Comparison of ENCODE assay signal across 10 cellular contexts in the genomic region with DNA sequence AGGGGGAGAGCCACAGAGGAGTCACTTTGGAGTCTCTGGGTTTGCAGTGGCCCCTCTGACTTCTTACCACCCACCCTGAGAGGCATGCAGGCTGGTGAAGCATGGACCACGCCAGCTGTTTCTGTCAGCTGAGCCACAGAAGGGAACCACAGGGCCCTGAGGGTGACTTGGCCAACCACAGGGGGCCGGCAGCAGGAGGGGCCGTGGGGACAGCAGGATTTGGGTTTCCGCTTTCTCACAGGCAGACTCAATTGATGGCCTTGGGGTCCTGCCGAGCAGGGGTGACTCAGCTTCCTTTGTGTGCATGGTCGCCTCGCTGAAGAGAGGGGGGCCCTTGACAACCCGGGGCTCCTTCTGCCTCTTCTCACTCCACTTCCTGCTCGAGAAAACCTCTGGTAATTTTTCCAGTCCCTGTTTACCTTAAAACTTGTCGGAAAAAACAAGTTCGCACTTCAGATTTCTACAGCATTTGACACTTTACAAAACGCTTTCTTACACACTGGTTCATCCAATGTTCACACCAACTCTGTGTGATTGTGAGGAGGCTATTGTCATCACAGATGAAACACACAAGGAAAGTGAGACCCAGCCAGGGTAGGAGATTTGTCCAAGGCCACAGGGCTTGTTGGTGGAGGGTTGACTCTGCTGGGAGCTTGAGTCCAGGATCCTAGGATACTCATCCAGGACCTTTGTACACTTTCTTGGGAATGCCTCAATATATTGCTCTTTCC.
DNase-seq lines count a peak whose midpoint lies in the region; ATAC-seq and TF ChIP-seq lines count a peak whose summit lies in the region.
"Had no signal": no experiment of that assay in that cellular context is flagged by ENCODE, and none has a peak within 500 bp of the region (broad histone marks: within the 10 kb centered on the region; RNA-seq: fewer than 3 reads in every experiment).

No MANE protein-coding gene starts in this region.

- no peak overlapping the region for H3K27ac Mint-ChIP-seq in T-helper 2 cell treated with Interferon-gamma antibody and Interleukin-4, amounts not matched to agents 5 μg/mL and 100 μg/mL, for 36 hours

- DNase-seq in ELR (ENCODE audit: low read depth) (peak; percentile 83), activated T-cell treated with anti-CD3 and anti-CD28 coated beads for 48 hours (ENCODE audit: low read depth) (peak; percentile 38), NCI-H748 (lab: John Stamatoyannopoulos, UW; ENCODE audit: unreplicated experiment) (no peak), kidney tubule cell (ENCODE audit: low spot score) (no peak)
- no peak for DNase-seq in T-helper 2 cell treated with Interferon-gamma antibody and Interleukin-4, amounts not matched to agents 5 μg/mL and 100 μg/mL, for 36 hours (ENCODE audit: low spot score)

- no peak for TF ChIP-seq EP300 in neural cell (conservative IDR thresholded peaks at IDR 0.05; ENCODE audit: poor library complexity, severe bottlenecking)

- no peaks in the 10 kb centered on the region for H3K36me3 ChIP-seq in neural cell (ENCODE audit: insufficient read depth, low read length)
- H3K36me3 ChIP-seq: cardiac muscle cell had no signal

- H3K4me3 ChIP-seq in neural cell (ENCODE audit: low read length), result no peak overlapping the region
- H3K4me3 ChIP-seq: cardiac muscle cell, skin epidermis had no signal

- no peak overlapping the region for H3K4me3 Mint-ChIP-seq in T-helper 2 cell treated with Interferon-gamma antibody and Interleukin-4, amounts not matched to agents 5 μg/mL and 100 μg/mL, for 36 hours

- no peaks in the 10 kb centered on the region for H3K9me3 ChIP-seq in neural cell (ENCODE audit: low read length)

- H3K9me2 ChIP-seq in neural cell (ENCODE audit: insufficient read depth, low read length), result no peaks in the 10 kb centered on the region

- H3F3A ChIP-seq in neural cell (ENCODE audit: insufficient read depth, low read length, poor library complexity, severe bottlenecking), result no peaks in the 10 kb centered on the region

- TF ChIP-seq CTCF in neural cell (IDR thresholded peaks at IDR 0.05; ENCODE audit: poor library complexity, severe bottlenecking), result no peak

- peak; percentile 80 for ATAC-seq in GM21515 (IDR thresholded peaks at IDR 0.05; ENCODE audit: unreplicated experiment)
- peak; percentile 95 for ATAC-seq in HG03571 (IDR thresholded peaks at IDR 0.05; ENCODE audit: unreplicated experiment)

- no peak overlapping the region for H2AFZ ChIP-seq in neural cell (ENCODE audit: low read depth, low read length)

- no peaks in the 10 kb centered on the region for H3K36me3 Mint-ChIP-seq in T-helper 2 cell treated with Interferon-gamma antibody and Interleukin-4, amounts not matched to agents 5 μg/mL and 100 μg/mL, for 36 hours (ENCODE audit: low read depth)

- TF ChIP-seq RAD21 in neural cell (conservative IDR thresholded peaks at IDR 0.05), result no peak

- H3K79me2 ChIP-seq in neural cell (replicated peaks; ENCODE audit: insufficient read depth, low read length), result no peaks in the 10 kb centered on the region

- H3K27me3 Mint-ChIP-seq in T-helper 2 cell treated with Interferon-gamma antibody and Interleukin-4, amounts not matched to agents 5 μg/mL and 100 μg/mL, for 36 hours (ENCODE audit: low read depth), result peaks cover 25% of the 10 kb centered on the region

- no peaks in the 10 kb centered on the region for H3K4me1 Mint-ChIP-seq in T-helper 2 cell treated with Interferon-gamma antibody and Interleukin-4, amounts not matched to agents 5 μg/mL and 100 μg/mL, for 36 hours (ENCODE audit: low read depth)

- no peaks in the 10 kb centered on the region for H4K20me1 ChIP-seq in neural cell (ENCODE audit: insufficient read depth)

- no peak overlapping the region for H3K9ac ChIP-seq in neural cell (ENCODE audit: low read length)

- H3K9me3 Mint-ChIP-seq in T-helper 2 cell treated with Interferon-gamma antibody and Interleukin-4, amounts not matched to agents 5 μg/mL and 100 μg/mL, for 36 hours, result peaks cover 4% of the 10 kb centered on the region

- H3K27ac ChIP-seq in neural cell (ENCODE audit: low read length), result peak overlapping the region; percentile 73
- H3K27ac ChIP-seq: cardiac muscle cell had no signal

- H3K4me2 ChIP-seq in neural cell (ENCODE audit: low read length), result no peak overlapping the region

- no peaks in the 10 kb centered on the region for H3K27me3 ChIP-seq in neural cell (ENCODE audit: insufficient read depth, low read depth, low read length)
- H3K27me3 ChIP-seq: cardiac muscle cell had no signal

TF ChIP-seq in neural cell, 6 proteins besides CTCF, POLR2A, EP300 and RAD21:
- TF ChIP-seq, protein P1, sequence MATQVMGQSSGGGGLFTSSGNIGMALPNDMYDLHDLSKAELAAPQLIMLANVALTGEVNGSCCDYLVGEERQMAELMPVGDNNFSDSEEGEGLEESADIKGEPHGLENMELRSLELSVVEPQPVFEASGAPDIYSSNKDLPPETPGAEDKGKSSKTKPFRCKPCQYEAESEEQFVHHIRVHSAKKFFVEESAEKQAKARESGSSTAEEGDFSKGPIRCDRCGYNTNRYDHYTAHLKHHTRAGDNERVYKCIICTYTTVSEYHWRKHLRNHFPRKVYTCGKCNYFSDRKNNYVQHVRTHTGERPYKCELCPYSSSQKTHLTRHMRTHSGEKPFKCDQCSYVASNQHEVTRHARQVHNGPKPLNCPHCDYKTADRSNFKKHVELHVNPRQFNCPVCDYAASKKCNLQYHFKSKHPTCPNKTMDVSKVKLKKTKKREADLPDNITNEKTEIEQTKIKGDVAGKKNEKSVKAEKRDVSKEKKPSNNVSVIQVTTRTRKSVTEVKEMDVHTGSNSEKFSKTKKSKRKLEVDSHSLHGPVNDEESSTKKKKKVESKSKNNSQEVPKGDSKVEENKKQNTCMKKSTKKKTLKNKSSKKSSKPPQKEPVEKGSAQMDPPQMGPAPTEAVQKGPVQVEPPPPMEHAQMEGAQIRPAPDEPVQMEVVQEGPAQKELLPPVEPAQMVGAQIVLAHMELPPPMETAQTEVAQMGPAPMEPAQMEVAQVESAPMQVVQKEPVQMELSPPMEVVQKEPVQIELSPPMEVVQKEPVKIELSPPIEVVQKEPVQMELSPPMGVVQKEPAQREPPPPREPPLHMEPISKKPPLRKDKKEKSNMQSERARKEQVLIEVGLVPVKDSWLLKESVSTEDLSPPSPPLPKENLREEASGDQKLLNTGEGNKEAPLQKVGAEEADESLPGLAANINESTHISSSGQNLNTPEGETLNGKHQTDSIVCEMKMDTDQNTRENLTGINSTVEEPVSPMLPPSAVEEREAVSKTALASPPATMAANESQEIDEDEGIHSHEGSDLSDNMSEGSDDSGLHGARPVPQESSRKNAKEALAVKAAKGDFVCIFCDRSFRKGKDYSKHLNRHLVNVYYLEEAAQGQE (IDR thresholded peaks at IDR 0.05; ENCODE audit: borderline replicate concordance), result no peak
- TF ChIP-seq SMC3 (conservative IDR thresholded peaks at IDR 0.05; ENCODE audit: poor library complexity) (no peak), MXI1 (conservative IDR thresholded peaks at IDR 0.05; ENCODE audit: poor library complexity, severe bottlenecking) (no peak), EZH2 (IDR thresholded peaks at IDR 0.05; ENCODE audit: borderline replicate concordance, insufficient read depth, low read length, poor library complexity, severe bottlenecking) (no peak), POLR2AphosphoS5 (IDR thresholded peaks at IDR 0.05) (no peak), TAF1 (IDR thresholded peaks at IDR 0.05; ENCODE audit: low read depth) (no peak)
TF ChIP-seq in neural cell: peak in this region for 0.

Comparison
In these comparisons a context has a peak if more than half of its experiments do, and no peak if none do; other contexts are left out.
1. DNase-seq: peak in ELR (single experiment) and activated T-cell treated with anti-CD3 and anti-CD28 coated beads for 48 hours (single experiment); none in NCI-H748 (single experiment), kidney tubule cell (single experiment) and T-helper 2 cell treated with Interferon-gamma antibody and Interleukin-4, amounts not matched to agents 5 μg/mL and 100 μg/mL, for 36 hours (single experiment).